11 cellular contexts compared by ENCODE assay signal in the genomic region with DNA sequence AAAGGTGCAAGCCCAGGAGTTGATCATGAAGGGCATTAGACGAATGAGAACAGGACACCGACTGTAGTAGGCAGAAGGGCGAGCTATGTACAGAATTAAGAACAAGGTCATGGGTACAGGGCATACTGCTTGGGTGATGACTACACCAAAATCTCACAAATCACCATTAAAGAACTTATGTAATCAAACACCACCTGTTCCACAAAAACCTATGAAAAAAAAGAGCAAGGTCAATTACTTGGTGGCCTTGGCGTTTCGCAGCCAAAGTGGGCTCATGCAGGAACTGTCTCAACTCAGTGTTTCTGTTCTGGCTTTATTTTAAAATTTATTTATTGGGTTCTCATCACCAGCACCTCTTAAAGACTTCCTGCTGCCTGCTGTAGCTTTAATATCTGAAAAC. TPM values are rescaled to one million over a fixed set of nuclear protein-coding genes. Genes with fewer than 3 reads are reported as not detected.
DNase-seq lines count a peak whose midpoint lies in the region; ATAC-seq, FAIRE-seq and TF ChIP-seq lines count a peak whose summit lies in the region.
"Had no signal": no experiment of that assay in that cellular context is flagged by ENCODE, and none has a peak within 500 bp of the region (broad histone marks: within the 10 kb centered on the region; RNA-seq: fewer than 3 reads in every experiment).

No MANE protein-coding gene starts in this region.

- intact Hi-C loops in natural killer cell (cut with micrococcal nuclease) = loop anchor here (2.0 kb wide), 1 partner anchor 62 kb away; no protein-coding TSS in a partner anchor

- TF ChIP-seq POLR2A in tibial nerve (IDR thresholded peaks at IDR 0.05) = no peak

- FAIRE-seq in urothelium cell line (lab: Jason Lieb, UNC) = no peak

- peaks cover 68% of the 10 kb centered on the region for H3K4me1 Mint-ChIP-seq in activated naive CD4-positive, alpha-beta T cell treated with anti-CD3 and anti-CD28 coated beads, Interleukin-2, amount 50 U/mL, for 24 hours
- H3K4me1 Mint-ChIP-seq in activated naive CD8-positive, alpha-beta T cell treated with anti-CD3 and anti-CD28 coated beads, Interleukin-2, amount 10 ng/mL, durations not matched to agents 7 days and 5 days = peaks cover 49% of the 10 kb centered on the region
- peaks cover 60 to 63% of the 10 kb centered on the region in 2 donors for H3K4me1 Mint-ChIP-seq in natural killer cell

- H3K4me3 ChIP-seq in tibial nerve = no peak overlapping the region

- no peaks in the 10 kb centered on the region for H3K27me3 Mint-ChIP-seq in activated naive CD4-positive, alpha-beta T cell treated with anti-CD3 and anti-CD28 coated beads, Interleukin-2, amount 50 U/mL, for 24 hours
- H3K27me3 Mint-ChIP-seq in activated naive CD8-positive, alpha-beta T cell treated with anti-CD3 and anti-CD28 coated beads, Interleukin-2, amount 10 ng/mL, durations not matched to agents 7 days and 5 days = no peaks in the 10 kb centered on the region
- no peaks in the 10 kb centered on the region for H3K27me3 Mint-ChIP-seq in natural killer cell (ENCODE audit: low read depth in 2 of 2)

- H3K4me3 Mint-ChIP-seq in activated naive CD4-positive, alpha-beta T cell treated with anti-CD3 and anti-CD28 coated beads, Interleukin-2, amount 50 U/mL, for 24 hours = peak overlapping the region; percentile 91
- H3K4me3 Mint-ChIP-seq in activated naive CD8-positive, alpha-beta T cell treated with anti-CD3 and anti-CD28 coated beads, Interleukin-2, amount 10 ng/mL, durations not matched to agents 7 days and 5 days = peak overlapping the region; percentile 96
- peak overlapping the region; percentile 90 for H3K4me3 Mint-ChIP-seq in natural killer cell

- H3K36me3 ChIP-seq in tibial nerve = no peaks in the 10 kb centered on the region

- DNase-seq in activated naive CD4-positive, alpha-beta T cell treated with anti-CD3 and anti-CD28 coated beads, Interleukin-2, amount 50 U/mL, for 72 hours (ENCODE audit: low spot score in 2 of 2) = no peak
- DNase-seq in activated naive CD8-positive, alpha-beta T cell treated with anti-CD3 and anti-CD28 coated beads, Interleukin-2, amount 10 ng/mL, durations not matched to agents 7 days and 5 days = no peak
- DNase-seq in natural killer cell (no peak), tibial nerve (ENCODE audit: low spot score in 2 of 2) (no peak), urothelium cell line (ENCODE audit: low spot score) (no peak), DMS79 treated with DMSO at 0.1 percent for 48 hours (lab: John Stamatoyannopoulos, UW) (no peak)
- DNase-seq: left colon, NCI-H1105, PC-9 had no signal

- no peak for ATAC-seq in activated naive CD4-positive, alpha-beta T cell treated with anti-CD3 and anti-CD28 coated beads, Interleukin-2, amount 50 U/mL, for 72 hours
- ATAC-seq in activated naive CD8-positive, alpha-beta T cell treated with anti-CD3 and anti-CD28 coated beads, Interleukin-2, amount 10 ng/mL, durations not matched to agents 7 days and 5 days (ENCODE audit: low read depth) = no peak
- ATAC-seq in natural killer cell (no peak), GM18502 (IDR thresholded peaks at IDR 0.05; ENCODE audit: poor library complexity, unreplicated experiment) (no peak)
- ATAC-seq: left colon had no signal

- H3K36me3 Mint-ChIP-seq in activated naive CD4-positive, alpha-beta T cell treated with anti-CD3 and anti-CD28 coated beads, Interleukin-2, amount 50 U/mL, for 24 hours = no peaks in the 10 kb centered on the region
- H3K36me3 Mint-ChIP-seq in activated naive CD4-positive, alpha-beta T cell treated with anti-CD3 and anti-CD28 coated beads, Interleukin-2, amount 50 U/mL, for 72 hours = peaks cover 0 to 14% of the 10 kb centered on the region in 2 donors
- peaks cover 13% of the 10 kb centered on the region for H3K36me3 Mint-ChIP-seq in activated naive CD8-positive, alpha-beta T cell treated with anti-CD3 and anti-CD28 coated beads, Interleukin-2, amount 10 ng/mL, durations not matched to agents 7 days and 5 days
- no peaks in the 10 kb centered on the region for H3K36me3 Mint-ChIP-seq in natural killer cell

- peak overlapping the region; percentile 92 to 99 (median 98) for H3K27ac ChIP-seq in tibial nerve
- H3K27ac ChIP-seq: PC-9 had no signal

- WGBS in tibial nerve, 2 donors = 69 to 72% methylated on average over 5 of the region's 5 CpGs

- H3K27me3 ChIP-seq in tibial nerve = no peaks in the 10 kb centered on the region

- H3K9me3 ChIP-seq in tibial nerve = no peaks in the 10 kb centered on the region

- no peaks in the 10 kb centered on the region for H3K9me3 Mint-ChIP-seq in activated naive CD4-positive, alpha-beta T cell treated with anti-CD3 and anti-CD28 coated beads, Interleukin-2, amount 50 U/mL, for 24 hours
- H3K9me3 Mint-ChIP-seq in activated naive CD4-positive, alpha-beta T cell treated with anti-CD3 and anti-CD28 coated beads, Interleukin-2, amount 50 U/mL, for 72 hours = no peaks in the 10 kb centered on the region
- no peaks in the 10 kb centered on the region for H3K9me3 Mint-ChIP-seq in activated naive CD8-positive, alpha-beta T cell treated with anti-CD3 and anti-CD28 coated beads, Interleukin-2, amount 10 ng/mL, durations not matched to agents 7 days and 5 days
- H3K9me3 Mint-ChIP-seq in natural killer cell = no peaks in the 10 kb centered on the region

- TF ChIP-seq CTCF in natural killer cell (IDR thresholded peaks at IDR 0.05) = no peak
- no peak for TF ChIP-seq CTCF in tibial nerve (IDR thresholded peaks at IDR 0.05)

- peak overlapping the region; percentile 69 for H3K27ac Mint-ChIP-seq in activated naive CD4-positive, alpha-beta T cell treated with anti-CD3 and anti-CD28 coated beads, Interleukin-2, amount 50 U/mL, for 24 hours
- H3K27ac Mint-ChIP-seq in activated naive CD4-positive, alpha-beta T cell treated with anti-CD3 and anti-CD28 coated beads, Interleukin-2, amount 50 U/mL, for 72 hours = peak overlapping the region in 1 of 2 donors; percentile 91
- peak overlapping the region; percentile 97 for H3K27ac Mint-ChIP-seq in activated naive CD8-positive, alpha-beta T cell treated with anti-CD3 and anti-CD28 coated beads, Interleukin-2, amount 10 ng/mL, durations not matched to agents 7 days and 5 days
- H3K27ac Mint-ChIP-seq in natural killer cell = peak overlapping the region; percentile 96 to 97

- POLR2A ChIA-PET in activated naive CD8-positive, alpha-beta T cell treated with anti-CD3 and anti-CD28 coated beads, Interleukin-2, amount 10 ng/mL, durations not matched to agents 7 days and 5 days (lab: Charles Lee) = interaction anchor here (0.5 to 5.0 kb wide), 8 partner anchors 11 to 498 kb away, joined by 4 to 77 read pairs (median 6); a partner anchor contains a TSS

- peaks cover 0 to 62% (median 43%) of the 10 kb centered on the region in 4 donors for H3K4me1 ChIP-seq in tibial nerve

- no peak for TF ChIP-seq EP300 in tibial nerve (IDR thresholded peaks at IDR 0.05)

RNA-seq across cellular contexts. Expression of a gene that starts 2.1 kb away (rescaled TPM):
- total RNA-seq in activated naive CD4-positive, alpha-beta T cell treated with anti-CD3 and anti-CD28 coated beads, Interleukin-2, amount 50 U/mL, for 72 hours = 10 to 100 TPM; 19.6 to 27.3 TPM
- 100 to 1,000 TPM in 1 of 2 experiments, 10 to 100 TPM in 1; 97.8 to 108 TPM for total RNA-seq in activated naive CD8-positive, alpha-beta T cell treated with anti-CD3 and anti-CD28 coated beads, Interleukin-2, amount 10 ng/mL, durations not matched to agents 7 days and 5 days
- total RNA-seq in natural killer cell = 100 to 1,000 TPM; 132 to 156 (median 146) TPM
- total RNA-seq in tibial nerve = 10 to 100 TPM; 34.5 to 87.2 (median 60.1) TPM

RNA-seq across cellular contexts. Expression of a gene that starts 30.3 kb away (rescaled TPM):
- total RNA-seq in activated naive CD4-positive, alpha-beta T cell treated with anti-CD3 and anti-CD28 coated beads, Interleukin-2, amount 50 U/mL, for 72 hours = not detected
- not detected for total RNA-seq in activated naive CD8-positive, alpha-beta T cell treated with anti-CD3 and anti-CD28 coated beads, Interleukin-2, amount 10 ng/mL, durations not matched to agents 7 days and 5 days
- not detected for total RNA-seq in natural killer cell
- total RNA-seq in tibial nerve = not detected
- total RNA-seq: left colon, PC-9 had no signal
